ENCODE assay signal across 29 cellular contexts in the genomic region with DNA sequence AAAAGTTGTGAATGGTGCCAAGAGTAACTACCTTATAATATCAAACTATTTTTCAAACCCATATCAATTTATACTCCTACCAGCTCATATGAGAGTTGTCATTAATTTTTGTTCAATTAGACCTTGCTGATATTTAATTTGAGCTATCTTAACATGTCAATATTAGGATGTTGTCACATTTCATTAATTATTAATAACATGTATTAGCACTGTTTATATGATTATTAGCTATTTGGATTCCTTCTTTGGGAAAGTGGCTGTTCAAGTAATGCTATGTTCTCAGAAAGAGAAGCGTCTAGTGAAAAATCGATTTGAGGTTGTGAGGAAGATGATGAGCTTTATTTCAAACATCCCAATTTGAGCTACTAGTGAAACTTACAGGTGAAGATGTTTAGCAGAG.
"Had no signal": no experiment of that assay in that cellular context is flagged by ENCODE, and none has a peak within 500 bp of the region (broad histone marks: within the 10 kb centered on the region; RNA-seq: fewer than 3 reads in every experiment).

No MANE protein-coding gene starts in this region.

- H2AFZ ChIP-seq: hepatocyte had no signal

- H3K4me1 ChIP-seq: colonic mucosa, esophagus muscularis mucosa, esophagus squamous epithelium, foreskin keratinocyte, gastrocnemius medialis, gastroesophageal sphincter, heart left ventricle, heart right ventricle had no signal

- H3K4me3 ChIP-seq: colonic mucosa, coronary artery, dorsolateral prefrontal cortex, esophagus muscularis mucosa, esophagus squamous epithelium, gastrocnemius medialis, gastroesophageal sphincter, heart left ventricle, heart right ventricle, hepatocyte had no signal

- FAIRE-seq: colon, endometrium, endothelial cell of umbilical vein, frontal cortex had no signal

- H3K36me3 ChIP-seq: colonic mucosa, esophagus muscularis mucosa, esophagus squamous epithelium, gastrocnemius medialis, gastroesophageal sphincter, heart left ventricle, heart right ventricle had no signal

- DNase-seq: colonic mucosa; cortex of kidney; dermis blood vessel endothelial cell; dorsolateral prefrontal cortex; effector CD4-positive, alpha-beta T cell; effector CD8-positive, alpha-beta T cell; effector memory CD4-positive, alpha-beta T cell; effector memory CD8-positive, alpha-beta T cell; endodermal cell; erythroblast; esophagus squamous epithelium; foreskin fibroblast; foreskin keratinocyte; foreskin melanocyte; gastrocnemius medialis; glutamatergic neuron; head of caudate nucleus; heart left ventricle; heart right ventricle had no signal

- H3K79me2 ChIP-seq: hepatocyte had no signal

- H3K4me2 ChIP-seq: hepatocyte had no signal

- H3K27ac ChIP-seq: colonic mucosa, coronary artery, dorsolateral prefrontal cortex, epithelial cell of prostate, esophagus muscularis mucosa, esophagus squamous epithelium, foreskin keratinocyte, gastrocnemius medialis, gastroesophageal sphincter, heart left ventricle, heart right ventricle, hepatocyte had no signal

- H3K27me3 ChIP-seq: colonic mucosa, esophagus muscularis mucosa, esophagus squamous epithelium, foreskin keratinocyte, gastrocnemius medialis, gastroesophageal sphincter, heart left ventricle, heart right ventricle, hepatocyte had no signal

- ATAC-seq: effector memory CD8-positive, alpha-beta T cell; esophagus mucosa; foreskin keratinocyte; gastrocnemius medialis; gastroesophageal sphincter; heart left ventricle; heart right ventricle had no signal

- H3K9me3 ChIP-seq: colonic mucosa, esophagus muscularis mucosa, esophagus squamous epithelium, gastrocnemius medialis, gastroesophageal sphincter, heart right ventricle had no signal
